Comparison of ENCODE assay signal across 1 cellular context in the genomic region with DNA sequence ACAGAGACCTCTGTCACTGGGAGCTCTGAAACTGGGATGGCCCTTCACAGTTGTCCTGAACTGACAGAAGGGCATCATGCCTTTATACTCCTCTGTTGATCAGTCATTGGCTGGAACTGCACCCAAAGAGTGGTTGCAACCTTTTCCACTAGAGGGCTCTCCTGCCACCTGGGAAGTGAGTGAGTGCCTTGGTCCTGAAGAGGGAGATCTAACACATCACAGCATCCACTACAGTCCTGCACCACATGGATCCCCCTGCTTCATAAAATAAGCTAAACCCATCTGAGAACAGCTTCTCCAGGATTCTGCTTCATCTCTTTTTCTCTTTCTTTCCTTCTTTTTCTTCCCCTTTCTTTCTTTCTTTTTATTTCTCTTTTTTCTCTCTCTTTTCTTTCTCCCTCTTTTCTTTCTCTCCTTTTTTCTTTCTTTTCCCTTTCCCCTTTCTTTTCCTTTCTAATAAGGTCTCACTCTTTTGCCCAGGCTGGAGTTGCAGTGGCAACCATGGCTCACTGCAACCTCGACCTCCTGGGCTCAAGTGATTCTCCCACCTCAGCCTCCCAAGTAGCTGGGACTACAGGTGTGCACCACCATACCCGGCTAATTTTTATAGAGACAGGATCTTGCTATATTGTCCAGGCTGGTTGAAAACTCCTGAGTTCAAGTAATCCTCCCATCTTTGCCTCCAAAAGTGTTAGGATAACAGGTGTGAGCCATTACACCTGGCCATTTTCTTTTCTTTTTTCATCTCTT.
TF ChIP-seq lines count a peak whose summit lies in the region.

No MANE protein-coding gene starts in this region.

TF ChIP-seq in endothelial cell of umbilical vein, 7 proteins besides CTCF, POLR2A, EP300 and RAD21:
- no peak for TF ChIP-seq MYC (IDR thresholded peaks at IDR 0.05; ENCODE audit: low read depth, low read length)
- no peak for TF ChIP-seq JUN (IDR thresholded peaks at IDR 0.05; ENCODE audit: borderline replicate concordance, insufficient read depth, insufficient read length, low read depth)
- TF ChIP-seq FOS (IDR thresholded peaks at IDR 0.05; ENCODE audit: borderline replicate concordance, insufficient read depth, low read length), result no peak
- TF ChIP-seq GATA2 (IDR thresholded peaks at IDR 0.05; ENCODE audit: insufficient read depth, insufficient read length, low read depth, low read length), result no peak
- no peak for TF ChIP-seq POLR2AphosphoS5 (IDR thresholded peaks at IDR 0.05; ENCODE audit: insufficient read depth, low read depth, low read length)
- TF ChIP-seq, protein P1, sequence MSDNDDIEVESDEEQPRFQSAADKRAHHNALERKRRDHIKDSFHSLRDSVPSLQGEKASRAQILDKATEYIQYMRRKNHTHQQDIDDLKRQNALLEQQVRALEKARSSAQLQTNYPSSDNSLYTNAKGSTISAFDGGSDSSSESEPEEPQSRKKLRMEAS (IDR thresholded peaks at IDR 0.05; ENCODE audit: insufficient read depth, insufficient read length), result no peak
- no peak for TF ChIP-seq EZH2 (IDR thresholded peaks at IDR 0.05; ENCODE audit: borderline replicate concordance, low read depth, low read length, severe bottlenecking)
TF ChIP-seq in endothelial cell of umbilical vein: peak in this region for 0.
